In genomic region chr2:128026422-128027277, GRCh38 we compare ENCODE assay signal across 8 cellular contexts. TPM values are rescaled to one million over a fixed set of nuclear protein-coding genes. Genes with fewer than 3 reads are reported as not detected.
DNase-seq lines count a peak whose midpoint lies in the region; ATAC-seq, FAIRE-seq and TF ChIP-seq lines count a peak whose summit lies in the region.

No MANE protein-coding gene starts in this region.

- H3K36me3 ChIP-seq in iPS-15b (ENCODE audit: control insufficient read depth, insufficient read depth, low read length) = no peaks in the 10 kb centered on the region

- no peaks in the 10 kb centered on the region for H3K9me3 Mint-ChIP-seq in activated T-helper 1 cell treated with anti-CD3 and anti-CD28 coated beads, Interleukin-12 subunit alpha, Interleukin-12 subunit beta, Interleukin-2, Interleukin-4 antibody, amounts not matched to agents 30 ng/mL and 10 ng/mL and 1 ng/mL, durations not matched to agents 14 hours and 24 hours and 36 hours

- H3K36me3 Mint-ChIP-seq in activated T-helper 1 cell treated with anti-CD3 and anti-CD28 coated beads, Interleukin-12 subunit alpha, Interleukin-12 subunit beta, Interleukin-2, Interleukin-4 antibody, amounts not matched to agents 30 ng/mL and 10 ng/mL and 1 ng/mL, durations not matched to agents 14 hours and 24 hours and 36 hours (ENCODE audit: low read depth) = peaks cover 11% of the 10 kb centered on the region

- peak overlapping the region; percentile 83 for H3K9ac ChIP-seq in iPS-15b (ENCODE audit: low read depth, low read length)

- peak; percentile 45 for FAIRE-seq in GM12891 (lab: Jason Lieb, UNC)

- intact Hi-C loops in activated T-helper 1 cell treated with anti-CD3 and anti-CD28 coated beads, Interleukin-12 subunit alpha, Interleukin-12 subunit beta, Interleukin-2, Interleukin-4 antibody, amounts not matched to agents 30 ng/mL and 10 ng/mL and 1 ng/mL, durations not matched to agents 14 hours and 24 hours and 36 hours (cut with micrococcal nuclease) = loop anchor here (1.0 to 10.0 kb wide), 5 partner anchors 140 to 942 kb away; partner anchors contain the start of genes IWS1 and SFT2D3

- peaks cover 4% of the 10 kb centered on the region for H3K27me3 Mint-ChIP-seq in activated T-helper 1 cell treated with anti-CD3 and anti-CD28 coated beads, Interleukin-12 subunit alpha, Interleukin-12 subunit beta, Interleukin-2, Interleukin-4 antibody, amounts not matched to agents 30 ng/mL and 10 ng/mL and 1 ng/mL, durations not matched to agents 14 hours and 24 hours and 36 hours (ENCODE audit: insufficient read depth)

- no peak for TF ChIP-seq POLR2A in GM12891 (IDR thresholded peaks at IDR 0.05; ENCODE audit: low read depth, low read length)

- peak overlapping the region; percentile 93 for H3K27ac Mint-ChIP-seq in activated T-helper 1 cell treated with anti-CD3 and anti-CD28 coated beads, Interleukin-12 subunit alpha, Interleukin-12 subunit beta, Interleukin-2, Interleukin-4 antibody, amounts not matched to agents 30 ng/mL and 10 ng/mL and 1 ng/mL, durations not matched to agents 14 hours and 24 hours and 36 hours

- DNase-seq in GM12891 (ENCODE audit: insufficient read length, low spot score) = no peak
- DNase-seq in activated T-helper 1 cell treated with anti-CD3 and anti-CD28 coated beads, Interleukin-12 subunit alpha, Interleukin-12 subunit beta, Interleukin-2, Interleukin-4 antibody, amounts not matched to agents 30 ng/mL and 10 ng/mL and 1 ng/mL, durations not matched to agents 14 hours and 24 hours and 36 hours (ENCODE audit: low spot score) = peak; percentile 1

- peak; percentile 2 for ATAC-seq in HG02763 (IDR thresholded peaks at IDR 0.05; ENCODE audit: unreplicated experiment)
- no peak for ATAC-seq in HG02938 (IDR thresholded peaks at IDR 0.05; ENCODE audit: unreplicated experiment)
- no peak for ATAC-seq in HG03521 (IDR thresholded peaks at IDR 0.05; ENCODE audit: unreplicated experiment)
- no peak for ATAC-seq in GM21737 (IDR thresholded peaks at IDR 0.05; ENCODE audit: unreplicated experiment)

- peaks cover 23% of the 10 kb centered on the region for H3K4me1 Mint-ChIP-seq in activated T-helper 1 cell treated with anti-CD3 and anti-CD28 coated beads, Interleukin-12 subunit alpha, Interleukin-12 subunit beta, Interleukin-2, Interleukin-4 antibody, amounts not matched to agents 30 ng/mL and 10 ng/mL and 1 ng/mL, durations not matched to agents 14 hours and 24 hours and 36 hours (ENCODE audit: low read depth)

- peaks cover 10% of the 10 kb centered on the region for H3K27me3 ChIP-seq in iPS-15b (ENCODE audit: control insufficient read depth, insufficient read depth, low read length)

- H3K4me3 ChIP-seq in iPS-15b (ENCODE audit: low read depth, low read length) (peak overlapping the region; percentile 87), skin epidermis (peak overlapping the region; percentile 71 to 100 (median 95))

- peak overlapping the region in 19 of 21 experiments; percentile 48 to 97 (median 83) for H3K27ac ChIP-seq in skin epidermis

- H3K4me3 Mint-ChIP-seq in activated T-helper 1 cell treated with anti-CD3 and anti-CD28 coated beads, Interleukin-12 subunit alpha, Interleukin-12 subunit beta, Interleukin-2, Interleukin-4 antibody, amounts not matched to agents 30 ng/mL and 10 ng/mL and 1 ng/mL, durations not matched to agents 14 hours and 24 hours and 36 hours = peak overlapping the region; percentile 99

- H3K4me1 ChIP-seq in iPS-15b (ENCODE audit: control insufficient read depth, insufficient read depth, low read length) = peaks cover 3% of the 10 kb centered on the region

- no peaks in the 10 kb centered on the region for H3K9me3 ChIP-seq in iPS-15b (ENCODE audit: control insufficient read depth, insufficient read depth, low read length)

TF ChIP-seq in GM12891, 5 proteins besides CTCF, POLR2A, EP300 and RAD21:
- TF ChIP-seq TAF1 (IDR thresholded peaks at IDR 0.05; ENCODE audit: low read depth, low read length) = no peak
- TF ChIP-seq PAX5 (IDR thresholded peaks at IDR 0.05; ENCODE audit: insufficient read depth, low read length, severe bottlenecking) = no peak
- no peak for TF ChIP-seq POU2F2 (IDR thresholded peaks at IDR 0.05; ENCODE audit: low read depth, low read length)
- TF ChIP-seq SPI1 (IDR thresholded peaks at IDR 0.05; ENCODE audit: low read depth, low read length) = no peak
- TF ChIP-seq POLR2AphosphoS5 (IDR thresholded peaks at IDR 0.05; ENCODE audit: low read depth, low read length) = no peak

RNA-seq across cellular contexts. Expression of gene SAP130, which starts 1.2 kb away (rescaled TPM):
- polyA plus RNA-seq in GM12891 (2012; ENCODE audit: low read depth, missing spikeins) = 10.6 TPM
- 30.9 and 31.5 TPM in 2 replicates for total RNA-seq in activated T-helper 1 cell treated with anti-CD3 and anti-CD28 coated beads, Interleukin-12 subunit alpha, Interleukin-12 subunit beta, Interleukin-2, Interleukin-4 antibody, amounts not matched to agents 30 ng/mL and 10 ng/mL and 1 ng/mL, durations not matched to agents 14 hours and 24 hours and 36 hours
